26 cellular contexts compared by ENCODE assay signal in the genomic region with DNA sequence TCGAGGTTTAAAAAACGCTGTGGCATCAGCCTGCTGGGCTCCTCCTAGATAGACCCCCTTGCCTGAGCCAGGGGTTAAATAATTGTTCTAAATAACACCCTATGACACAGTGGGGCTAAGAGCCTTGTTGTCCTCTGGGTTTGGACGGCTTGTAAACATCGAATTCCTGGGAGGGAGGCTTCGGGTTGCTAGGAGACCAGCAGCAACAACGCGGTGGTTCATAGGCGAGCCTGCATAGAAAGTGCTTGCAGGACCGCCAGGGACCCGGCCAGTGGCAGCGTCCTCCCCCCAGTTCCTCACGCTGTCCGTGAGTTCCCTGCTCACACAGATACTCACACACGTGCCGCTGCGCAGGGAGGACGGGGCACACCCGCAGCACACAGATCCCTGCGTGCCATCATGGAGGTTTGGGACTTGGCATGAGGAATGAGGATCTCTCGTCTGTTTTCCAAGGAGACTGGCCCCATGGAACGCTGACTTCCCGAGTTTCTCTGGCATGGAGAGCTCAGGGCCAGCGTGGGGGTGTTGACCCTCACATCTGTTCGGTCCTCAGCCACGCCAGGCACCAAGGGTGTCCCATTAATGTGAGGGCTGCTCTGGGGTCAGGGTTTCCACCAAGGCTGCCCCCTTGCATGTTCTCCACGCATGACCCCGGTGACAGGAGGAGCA. TPM values are rescaled to one million over a fixed set of nuclear protein-coding genes. Genes with fewer than 3 reads are reported as not detected.
DNase-seq lines count a peak whose midpoint lies in the region; ATAC-seq, FAIRE-seq and TF ChIP-seq lines count a peak whose summit lies in the region.
"Had no signal": no experiment of that assay in that cellular context is flagged by ENCODE, and none has a peak within 500 bp of the region (broad histone marks: within the 10 kb centered on the region; RNA-seq: fewer than 3 reads in every experiment).

No MANE protein-coding gene starts in this region.

- ATAC-seq in gastrocnemius medialis (no peak), left cardiac atrium (no peak)
- no peak for ATAC-seq in activated T-helper 17 cell treated with anti-CD3 and anti-CD28 coated beads, Interleukin-2, amount 50 U/mL, for 72 hours (replicated peaks)
- ATAC-seq: activated CD4-positive, alpha-beta T cell treated with anti-CD3 and anti-CD28 coated beads for 36 hours; activated T-cell treated with anti-CD3 and anti-CD28 coated beads, Interleukin-2, amount 50 U/mL, for 72 hours; GM12878; natural killer cell treated with Interleukin-12 subunit alpha and Interleukin-12 subunit beta and Interleukin-15 and Interleukin-18, amount 100 ng/mL, for 72 hours; right cardiac atrium had no signal

- no peak overlapping the region for H2BK12ac ChIP-seq in H1 (ENCODE audit: low read depth, low read length)

- H3K9me3 ChIP-seq in H1 (ENCODE audit: insufficient read depth in 2 of 2, low read depth in 1 of 2, low read length in 1 of 2) (no peaks in the 10 kb centered on the region), osteoblast (ENCODE audit: low read depth, low read length) (no peaks in the 10 kb centered on the region), gastrocnemius medialis (no peaks in the 10 kb centered on the region)

- in situ Hi-C loops in gastrocnemius medialis (cut with MboI; ENCODE audit: low sequenced_read_pairs in 4 of 4): no loop called here

- no peaks in the 10 kb centered on the region for H3K9me3 Mint-ChIP-seq in activated T-helper 17 cell treated with anti-CD3 and anti-CD28 coated beads, Interleukin-2, amount 50 U/mL, for 72 hours
- H3K9me3 Mint-ChIP-seq: activated T-cell treated with anti-CD3 and anti-CD28 coated beads, Interleukin-2, amount 50 U/mL, for 72 hours; natural killer cell treated with Interleukin-12 subunit alpha and Interleukin-12 subunit beta and Interleukin-15 and Interleukin-18, amount 100 ng/mL, for 72 hours; type B pancreatic cell had no signal

- H3K23ac ChIP-seq in H1 (ENCODE audit: insufficient read length): no peak overlapping the region

- DNase-seq in ELF-1 (ENCODE audit: low read depth, low spot score) (peak; percentile 82), M059J (ENCODE audit: low read depth) (peak; percentile 18), H1 (ENCODE audit: low read depth in 1 of 2, low spot score in 2 of 2) (no peak), osteoblast (ENCODE audit: insufficient read length, low spot score, missing footprints) (peak; percentile 49), gastrocnemius medialis (no peak), left cardiac atrium (no peak)
- DNase-seq: activated CD4-positive, alpha-beta T cell treated with anti-CD3 and anti-CD28 coated beads for 36 hours; activated naive CD4-positive, alpha-beta T cell treated with Interleukin-2 at 50 U/mL for 16 hours; activated T-cell treated with anti-CD3 and anti-CD28 coated beads, Interleukin-2, amount 50 U/mL, for 72 hours; brain microvascular endothelial cell; glutamatergic neuron; GOT3; IMR-90; NCI-H1092 treated with DMSO at 0.1 percent for 48 hours; NCI-H2029 treated with DMSO at 0.1 percent for 48 hours; NCI-H446 treated with DMSO at 0.1 percent for 48 hours; right cardiac atrium; stimulated activated CD4-positive, alpha-beta T cell treated with anti-CD3 and anti-CD28 coated beads, Interleukin-12 subunit alpha, Interleukin-12 subunit beta, amount 100 ng/mL, for 4 hours; stimulated activated CD4-positive, alpha-beta T cell treated with anti-CD3 and anti-CD28 coated beads, Interleukin-4, amount 100 ng/mL, for 1 hour had no signal

- H4K20me1 ChIP-seq in H1 (replicated peaks in 1 of 2; ENCODE audit: control insufficient read depth in 1 of 2, insufficient read depth in 2 of 2, low read length in 2 of 2): peaks cover 0 to 4% of the 10 kb centered on the region in 2 experiments
- H4K20me1 ChIP-seq in osteoblast (ENCODE audit: insufficient read depth, low read length): no peaks in the 10 kb centered on the region

- no peak overlapping the region for H4K8ac ChIP-seq in H1 (ENCODE audit: extremely low read depth, insufficient read depth, low read length)

- H3K4me3 ChIP-seq in H1 (ENCODE audit: extremely low read depth in 1 of 4, insufficient read depth in 2 of 4, low read depth in 3 of 4, low read length in 4 of 4): no peak overlapping the region; a peak in 1 of 8 replicates
- H3K4me3 ChIP-seq in osteoblast (ENCODE audit: insufficient read depth, low read length): no peak overlapping the region
- no peak overlapping the region for H3K4me3 ChIP-seq in gastrocnemius medialis
- H3K4me3 ChIP-seq: GM12878 had no signal

- no peak overlapping the region for H3K56ac ChIP-seq in H1 (replicated peaks; ENCODE audit: insufficient read length, low read depth, low read length)

- H4K5ac ChIP-seq in H1 (ENCODE audit: insufficient read length, low read depth, low read length): no peak overlapping the region

- H3K27me3 ChIP-seq in H1 (replicated peaks in 1 of 4; ENCODE audit: control insufficient read depth in 3 of 4, extremely low read depth in 1 of 4, insufficient read depth in 3 of 4, low read length in 3 of 4): no peaks in the 10 kb centered on the region
- no peaks in the 10 kb centered on the region for H3K27me3 ChIP-seq in osteoblast (ENCODE audit: insufficient read depth, low read length)
- H3K27me3 ChIP-seq in gastrocnemius medialis: peaks cover 0 to 5% (median 0%) of the 10 kb centered on the region in 3 donors
- H3K27me3 ChIP-seq: brain microvascular endothelial cell had no signal

- H3K9ac ChIP-seq in H1 (replicated peaks in 1 of 4; ENCODE audit: extremely low read depth in 1 of 4, low read depth in 3 of 4, low read length in 3 of 4): peak overlapping the region in 1 of 4 experiments; percentile 43; a peak in 2 of 7 replicates
- H3K9ac ChIP-seq: parathyroid adenoma had no signal

- H2AFZ ChIP-seq in H1 (ENCODE audit: low read length): no peak overlapping the region
- no peak overlapping the region for H2AFZ ChIP-seq in osteoblast (ENCODE audit: low read length)
- H2AFZ ChIP-seq: parathyroid adenoma had no signal

- TF ChIP-seq EP300 in H1 (IDR thresholded peaks at IDR 0.05; ENCODE audit: borderline replicate concordance in 1 of 2, low read depth in 2 of 2, low read length in 2 of 2): peak in 1 of 2 experiments; percentile 10; a peak in 1 of 3 replicates

- CTCF ChIA-PET in H1 (lab: Charles Lee; ENCODE audit: partially characterized antibody): interaction anchor here (0.6 to 4.2 kb wide), 3 partner anchors 8 to 209 kb away, joined by 3 to 22 read pairs (median 5); a partner anchor contains a TSS

- no peaks in the 10 kb centered on the region for H3K36me3 Mint-ChIP-seq in activated T-helper 17 cell treated with anti-CD3 and anti-CD28 coated beads, Interleukin-2, amount 50 U/mL, for 72 hours (ENCODE audit: low read depth)
- H3K36me3 Mint-ChIP-seq: natural killer cell treated with Interleukin-12 subunit alpha and Interleukin-12 subunit beta and Interleukin-15 and Interleukin-18, amount 100 ng/mL, for 72 hours; type B pancreatic cell had no signal

- H3K4ac ChIP-seq in H1 (replicated peaks; ENCODE audit: insufficient read length, low read depth, low read length): no peak overlapping the region

- TF ChIP-seq POLR2A in H1 (IDR thresholded peaks at IDR 0.05; ENCODE audit: control extremely low read depth in 1 of 2, low read depth in 2 of 2, low read length in 2 of 2): no peak
- no peak for TF ChIP-seq POLR2A in gastrocnemius medialis (IDR thresholded peaks at IDR 0.05)

- no peak for TF ChIP-seq CTCF in H1 (IDR thresholded peaks at IDR 0.05; ENCODE audit: control extremely low read depth in 1 of 3, insufficient read depth in 1 of 3, low read depth in 1 of 3, low read length in 3 of 3)
- TF ChIP-seq CTCF in osteoblast (IDR thresholded peaks at IDR 0.05; ENCODE audit: extremely low read depth, low read depth, low read length): no peak
- TF ChIP-seq CTCF in gastrocnemius medialis (IDR thresholded peaks at IDR 0.05 in 4 of 5, conservative IDR thresholded peaks at IDR 0.05 in 1 of 5): no peak

- no peaks in the 10 kb centered on the region for H3K4me1 Mint-ChIP-seq in activated T-helper 17 cell treated with anti-CD3 and anti-CD28 coated beads, Interleukin-2, amount 50 U/mL, for 72 hours
- H3K4me1 Mint-ChIP-seq: activated CD4-positive, alpha-beta T cell treated with anti-CD3 and anti-CD28 coated beads for 36 hours had no signal

- intact Hi-C loops in gastrocnemius medialis (cut with DNase I; ENCODE audit: low total_unique reads) (no loop called here), left cardiac atrium (cut with DNase I) (no loop called here)

- no peaks in the 10 kb centered on the region for H3K23me2 ChIP-seq in H1 (ENCODE audit: low read depth, low read length)

- WGBS in H1 (ENCODE audit: extremely low coverage in 1 of 2, insufficient coverage in 1 of 2, insufficient read length in 1 of 2, insufficient replicate concordance in 2 of 2, low coverage in 1 of 2, low lambda C conversion rate in 2 of 2, missing lambda C conversion rate in 1 of 2), 2 experiments: 78% methylated on average over 22 of the region's 27 CpGs; no CpG with 5 or more reads in 1 of the 2 experiments

- H2BK5ac ChIP-seq in H1 (ENCODE audit: low read depth, low read length): no peak overlapping the region; the same call in 1 of the 2 replicates

- H3K79me2 ChIP-seq in H1 (ENCODE audit: control insufficient read depth in 1 of 2, insufficient read depth in 2 of 2, low read length in 2 of 2): no peaks in the 10 kb centered on the region
- H3K79me2 ChIP-seq in osteoblast (ENCODE audit: insufficient read depth, low read length): no peaks in the 10 kb centered on the region
- H3K79me2 ChIP-seq: parathyroid adenoma had no signal

- POLR2A ChIA-PET in H1 (lab: Charles Lee; ENCODE audit: partially characterized antibody): no interaction called here

- no peak overlapping the region for H3K4me3 Mint-ChIP-seq in activated T-helper 17 cell treated with anti-CD3 and anti-CD28 coated beads, Interleukin-2, amount 50 U/mL, for 72 hours
- H3K4me3 Mint-ChIP-seq: activated CD4-positive, alpha-beta T cell treated with anti-CD3 and anti-CD28 coated beads for 36 hours; activated T-cell treated with anti-CD3 and anti-CD28 coated beads, Interleukin-2, amount 50 U/mL, for 72 hours; natural killer cell treated with Interleukin-12 subunit alpha and Interleukin-12 subunit beta and Interleukin-15 and Interleukin-18, amount 100 ng/mL, for 72 hours; type B pancreatic cell had no signal

- peaks cover 0 to 23% (median 7%) of the 10 kb centered on the region in 4 experiments; a peak in 6 of 7 replicates for H3K4me1 ChIP-seq in H1 (replicated peaks in 1 of 4; ENCODE audit: control insufficient read depth in 3 of 4, insufficient read depth in 4 of 4, low read length in 3 of 4)
- no peaks in the 10 kb centered on the region for H3K4me1 ChIP-seq in osteoblast (ENCODE audit: insufficient read depth, low read length)
- no peaks in the 10 kb centered on the region for H3K4me1 ChIP-seq in gastrocnemius medialis
- H3K4me1 ChIP-seq: parathyroid adenoma had no signal

- H3K18ac ChIP-seq in H1 (ENCODE audit: extremely low read depth, low read length): no peak overlapping the region

- H2AK5ac ChIP-seq in H1 (ENCODE audit: low read depth, low read length): peak overlapping the region; percentile 33; the same call in 1 of the 2 replicates

- no peaks in the 10 kb centered on the region for H3K79me1 ChIP-seq in H1 (ENCODE audit: low read depth, low read length)

- no peak overlapping the region for H2BK15ac ChIP-seq in H1 (ENCODE audit: low read length)

- H3K27me3 Mint-ChIP-seq in activated T-helper 17 cell treated with anti-CD3 and anti-CD28 coated beads, Interleukin-2, amount 50 U/mL, for 72 hours: peaks cover 22% of the 10 kb centered on the region

- H4K91ac ChIP-seq in H1 (replicated peaks; ENCODE audit: insufficient read length, low read length): no peak overlapping the region

- no peaks in the 10 kb centered on the region; a peak in 1 of 8 replicates for H3K36me3 ChIP-seq in H1 (ENCODE audit: control insufficient read depth in 2 of 4, insufficient read depth in 4 of 4, low read length in 3 of 4)
- no peaks in the 10 kb centered on the region for H3K36me3 ChIP-seq in osteoblast (ENCODE audit: insufficient read depth, low read length)
- no peaks in the 10 kb centered on the region for H3K36me3 ChIP-seq in gastrocnemius medialis
- H3K36me3 ChIP-seq: brain microvascular endothelial cell had no signal

- no peak for TF ChIP-seq RAD21 in H1 (IDR thresholded peaks at IDR 0.05 in 1 of 2, conservative IDR thresholded peaks at IDR 0.05 in 1 of 2; ENCODE audit: low read depth in 2 of 2, low read length in 2 of 2)

- no peak overlapping the region for H3K14ac ChIP-seq in H1 (ENCODE audit: insufficient read length)

- no peak overlapping the region for H3K27ac Mint-ChIP-seq in activated T-helper 17 cell treated with anti-CD3 and anti-CD28 coated beads, Interleukin-2, amount 50 U/mL, for 72 hours
- H3K27ac Mint-ChIP-seq: activated CD4-positive, alpha-beta T cell treated with anti-CD3 and anti-CD28 coated beads for 36 hours; activated T-cell treated with anti-CD3 and anti-CD28 coated beads, Interleukin-2, amount 50 U/mL, for 72 hours; natural killer cell treated with Interleukin-12 subunit alpha and Interleukin-12 subunit beta and Interleukin-15 and Interleukin-18, amount 100 ng/mL, for 72 hours; type B pancreatic cell had no signal

- no peak overlapping the region for H2BK120ac ChIP-seq in H1 (replicated peaks; ENCODE audit: low read depth, low read length)

- no peak for FAIRE-seq in H1 (lab: Jason Lieb, UNC)
- FAIRE-seq: D721Med, GM12878, keratinocyte had no signal

- peak overlapping the region; percentile 45; the same call in 1 of the 2 replicates for H3K27ac ChIP-seq in H1 (ENCODE audit: low read depth, low read length)
- no peak overlapping the region for H3K27ac ChIP-seq in osteoblast (ENCODE audit: low read depth, low read length)
- no peak overlapping the region for H3K27ac ChIP-seq in gastrocnemius medialis
- H3K27ac ChIP-seq: brain microvascular endothelial cell, parathyroid adenoma had no signal

- no peak overlapping the region for H2BK20ac ChIP-seq in H1 (ENCODE audit: low read length)

- no peak overlapping the region for H3K4me2 ChIP-seq in H1 (ENCODE audit: insufficient read depth in 1 of 2, low read depth in 2 of 2, low read length in 2 of 2)
- no peak overlapping the region for H3K4me2 ChIP-seq in osteoblast (ENCODE audit: insufficient read depth, low read length)

RNA-seq across cellular contexts. Expression of a gene that starts 9.4 kb away (rescaled TPM):
- total RNA-seq in M059J (2014; rRNA removed; shearing (Covaris generic)): not detected in 2 replicates
- total RNA-seq in H1 (2021; fragmentation: NEBNext Ultra II Directional; extraction: Animal tissue kit (Norgen Biotek cat#: 25700)): 14.0 and 18.4 TPM in 2 replicates
- polyA plus RNA-seq in H1 (2011; rRNA removed): 19.2 and 25.6 TPM in 2 replicates
- polyA plus RNA-seq in H1 (2011; cell fraction: cytosol; rRNA removed): 20.5 TPM
- polyA plus RNA-seq in H1 (2011; cell fraction: nucleus; rRNA removed): 24.0 TPM
- 7.9 to 14.3 TPM (median 12.6 TPM) in 4 replicates for polyA plus RNA-seq in H1 (2012, experiment 1 of 2)
- polyA plus RNA-seq in H1 (2012, experiment 2 of 2): 10.4 TPM
- polyA plus RNA-seq in H1 (2013, experiment 1 of 2): 18.2 TPM
- polyA plus RNA-seq in H1 (2013, experiment 2 of 2): 21.0 TPM
- polyA minus RNA-seq in H1 (2011; rRNA and poly(A)+ RNA removed): 16.4 TPM in 2 replicates
- polyA minus RNA-seq in H1 (2011; cell fraction: cytosol; rRNA and poly(A)+ RNA removed): 13.8 TPM
- 17.6 TPM for polyA minus RNA-seq in H1 (2011; cell fraction: nucleus; rRNA and poly(A)+ RNA removed)
- total RNA-seq in osteoblast: 1.1 and 2.4 TPM in 2 replicates
- 10 to 100 TPM in 3 of 4 donors, 1 to 10 TPM in 1; 9.6 to 22.7 (median 16.6) TPM for total RNA-seq in gastrocnemius medialis
- not detected for total RNA-seq in activated T-helper 17 cell treated with anti-CD3 and anti-CD28 coated beads, Interleukin-2, amount 50 U/mL, for 72 hours
- total RNA-seq in left cardiac atrium: 1 to 10 TPM; 2.0 to 5.8 TPM
- total RNA-seq: activated CD4-positive, alpha-beta T cell treated with anti-CD3 and anti-CD28 coated beads for 36 hours; GM12878 had no signal
- polyA plus RNA-seq: keratinocyte had no signal

Comparison
In these comparisons a context has a peak if more than half of its experiments do, and no peak if none do; other contexts are left out.
1. DNase-seq: peak in ELF-1 (single experiment), M059J (single experiment) and osteoblast (single experiment); none in H1 (0 of 2), gastrocnemius medialis (0 of 2) and left cardiac atrium (single experiment).